Comparison of ENCODE assay signal across 20 cellular contexts in genomic region chr11:70466596-70466995, GRCh38.
DNase-seq lines count a peak whose midpoint lies in the region; ATAC-seq, FAIRE-seq and TF ChIP-seq lines count a peak whose summit lies in the region.
"Had no signal": no experiment of that assay in that cellular context is flagged by ENCODE, and none has a peak within 500 bp of the region (broad histone marks: within the 10 kb centered on the region; RNA-seq: fewer than 3 reads in every experiment).

No MANE protein-coding gene starts in this region.

- TF ChIP-seq EP300 in A549 (IDR thresholded peaks at IDR 0.05) (no peak), HepG2 (IDR thresholded peaks at IDR 0.05; ENCODE audit: low read depth in 2 of 2, low read length in 2 of 2) (no peak), HepG2 (CRISPR knock-in tag; IDR thresholded peaks at IDR 0.05; ENCODE audit: borderline replicate concordance) (no peak), upper lobe of left lung (IDR thresholded peaks at IDR 0.05) (no peak), gastroesophageal sphincter (IDR thresholded peaks at IDR 0.05) (no peak)

- no peak overlapping the region for H3K4me3 ChIP-seq in A549
- H3K4me3 ChIP-seq in WERI-Rb-1 (ENCODE audit: low read depth, low read length) = no peak overlapping the region
- H3K4me3 ChIP-seq in HepG2 (replicated peaks in 1 of 3; ENCODE audit: insufficient read depth in 1 of 3, low read depth in 2 of 3, low read length in 3 of 3) = no peak overlapping the region
- no peak overlapping the region for H3K4me3 ChIP-seq in spleen
- H3K4me3 ChIP-seq in upper lobe of left lung = no peak overlapping the region
- H3K4me3 ChIP-seq in gastroesophageal sphincter = no peak overlapping the region
- H3K4me3 ChIP-seq: GM12878, GM23248 had no signal

- WGBS in A549 (ENCODE audit: missing lambda C conversion rate) = 96% methylated on average over 7 of the region's 8 CpGs
- 72% methylated on average over 5 of the region's 8 CpGs for WGBS in HepG2 (ENCODE audit: low lambda C conversion rate)
- WGBS in spleen, 5 donors = 74 to 94% (median 89%) methylated on average over 2 to 8 of the region's 8 CpGs
- WGBS in upper lobe of left lung, 2 donors = 86 to 100% methylated on average over 3 to 8 of the region's 8 CpGs
- 100% methylated on average over 1 of the region's 8 CpGs; no CpG with 5 or more reads in 1 of the 2 donors for WGBS in gastroesophageal sphincter (ENCODE audit: low coverage in 1 of 2), 2 donors

- TF ChIP-seq POLR2A in A549 (IDR thresholded peaks at IDR 0.05; ENCODE audit: low read length) (no peak), HepG2 (IDR thresholded peaks at IDR 0.05; ENCODE audit: insufficient read depth in 1 of 2, low read depth in 2 of 2, low read length in 2 of 2) (no peak), spleen (IDR thresholded peaks at IDR 0.05) (no peak), upper lobe of left lung (IDR thresholded peaks at IDR 0.05) (no peak), gastroesophageal sphincter (IDR thresholded peaks at IDR 0.05) (no peak)

- H3K4me2 ChIP-seq in A549 (no peak overlapping the region), HepG2 (ENCODE audit: low read depth, low read length) (no peak overlapping the region)
- H3K4me2 ChIP-seq: KMS-11 had no signal

- H3K9me3 ChIP-seq in A549 (no peaks in the 10 kb centered on the region), WERI-Rb-1 (ENCODE audit: severe bottlenecking) (peaks cover 8% of the 10 kb centered on the region), HepG2 (ENCODE audit: low read length) (no peaks in the 10 kb centered on the region), spleen (no peaks in the 10 kb centered on the region), upper lobe of left lung (no peaks in the 10 kb centered on the region), gastroesophageal sphincter (no peaks in the 10 kb centered on the region)

- H3K27ac ChIP-seq in A549 = no peak overlapping the region
- H3K27ac ChIP-seq in WERI-Rb-1 = peak overlapping the region; percentile 46
- H3K27ac ChIP-seq in HepG2 (ENCODE audit: extremely low read length, insufficient read depth, low read length) = no peak overlapping the region
- no peak overlapping the region for H3K27ac ChIP-seq in spleen
- H3K27ac ChIP-seq in upper lobe of left lung = no peak overlapping the region
- no peak overlapping the region for H3K27ac ChIP-seq in gastroesophageal sphincter
- H3K27ac ChIP-seq: GM23248, KMS-11, RWPE1 had no signal

- FAIRE-seq in A549 (lab: Jason Lieb, UNC) (no peak), HepG2 (lab: Jason Lieb, UNC) (no peak)
- FAIRE-seq: GM12878 had no signal

- no TSS peak for BruUV-seq in HepG2 (replicated peaks; lab: Mats Ljungman, UMichigan)

- intact Hi-C loops in HepG2 (cut with micrococcal nuclease; ENCODE audit: unreplicated experiment) = no loop called here
- intact Hi-C loops in spleen (cut with DNase I; ENCODE audit: low total_unique reads) = loop anchor here (2.0 kb wide), 1 partner anchor 288 kb away; no protein-coding TSS in a partner anchor

- ATAC-seq in A549 (peak; percentile 10 to 26; a peak in 4 of 6 replicates), HepG2 (peak; percentile 29), upper lobe of left lung (ENCODE audit: low FRiP score in 2 of 2) (no peak), gastroesophageal sphincter (no peak)

- H3K79me2 ChIP-seq in HepG2 (ENCODE audit: insufficient read depth, low read length) = no peaks in the 10 kb centered on the region

- in situ Hi-C loops in HepG2 (cut with HindIII; ENCODE audit: extremely low pct_ligation_motif_present, low pct_unique_long_range_greater_than_20kb) = loop anchor here (5.0 to 25.0 kb wide), 2 partner anchors 291 to 946 kb away; no protein-coding TSS in a partner anchor

- no peaks in the 10 kb centered on the region for H3K36me3 ChIP-seq in WERI-Rb-1
- peaks cover 0 to 1% of the 10 kb centered on the region in 2 experiments; a peak in 1 of 5 replicates for H3K36me3 ChIP-seq in HepG2 (replicated peaks in 1 of 2; ENCODE audit: control insufficient read depth in 1 of 2, insufficient read depth in 2 of 2, low read length in 2 of 2)
- no peaks in the 10 kb centered on the region for H3K36me3 ChIP-seq in spleen
- no peaks in the 10 kb centered on the region for H3K36me3 ChIP-seq in upper lobe of left lung
- no peaks in the 10 kb centered on the region for H3K36me3 ChIP-seq in gastroesophageal sphincter

- no peak overlapping the region for H2AFZ ChIP-seq in HepG2 (ENCODE audit: low read length)
- H2AFZ ChIP-seq: GM23248 had no signal

- TF ChIP-seq RAD21 in A549 (conservative IDR thresholded peaks at IDR 0.05 in 1 of 2, IDR thresholded peaks at IDR 0.05 in 1 of 2) (no peak), HepG2 (CRISPR knock-in tag; IDR thresholded peaks at IDR 0.05) (no peak)

- CTCF ChIA-PET in A549 (lab: Yijun Ruan, JAX) = interaction anchor here (0.6 to 3.4 kb wide), 14 partner anchors 9 to 610 kb away, joined by 3 to 22 read pairs (median 4); no protein-coding TSS in a partner anchor
- CTCF ChIA-PET in HepG2 (lab: Yijun Ruan, JAX; ENCODE audit: low intra/inter-chr PET ratio, low total read pairs) = interaction anchor here (1.0 kb wide), 1 partner anchor 289 kb away, joined by 5 read pairs; no protein-coding TSS in a partner anchor

- H4K20me1 ChIP-seq in HepG2 (ENCODE audit: insufficient read depth, low read length) = no peaks in the 10 kb centered on the region

- POLR2A ChIA-PET in A549 (lab: Yijun Ruan, JAX) = no interaction called here
- POLR2A ChIA-PET in HepG2 (lab: Yijun Ruan, JAX) = no interaction called here

- DNase-seq in A549 (ENCODE audit: low read depth in 1 of 2, low spot score in 1 of 2) = no peak
- no peak for DNase-seq in WERI-Rb-1
- no peak for DNase-seq in HepG2 (ENCODE audit: low spot score)
- peak; percentile 60 for DNase-seq in spleen
- DNase-seq in upper lobe of left lung = no peak
- DNase-seq in COLO829 (ENCODE audit: low spot score) = no peak
- DNase-seq: 8988T; Caco-2; CD4-positive, alpha-beta memory T cell; GDM1; H7; MM.1S; NCI-H2029; NCI-H446 treated with DMSO at 0.1 percent for 48 hours; SHP77 had no signal

- H3K4me1 ChIP-seq in A549 = no peaks in the 10 kb centered on the region
- no peaks in the 10 kb centered on the region for H3K4me1 ChIP-seq in HepG2 (ENCODE audit: insufficient read depth, low read length)
- H3K4me1 ChIP-seq in spleen = no peaks in the 10 kb centered on the region
- peaks cover 0 to 4% (median 0%) of the 10 kb centered on the region in 4 donors for H3K4me1 ChIP-seq in upper lobe of left lung
- H3K4me1 ChIP-seq in gastroesophageal sphincter = peaks cover 0 to 11% (median 0%) of the 10 kb centered on the region in 3 donors
- H3K4me1 ChIP-seq: Caco-2 had no signal

- no peak overlapping the region for H3K9ac ChIP-seq in HepG2 (ENCODE audit: insufficient read depth, low read depth, low read length)
- H3K9ac ChIP-seq: GM23248, KMS-11 had no signal

- TF ChIP-seq CTCF in A549 (IDR thresholded peaks at IDR 0.05) (no peak), WERI-Rb-1 (IDR thresholded peaks at IDR 0.05; ENCODE audit: low read depth, low read length) (no peak), HepG2 (CRISPR knock-in tag; IDR thresholded peaks at IDR 0.05) (no peak), spleen (IDR thresholded peaks at IDR 0.05 in 8 of 11, conservative IDR thresholded peaks at IDR 0.05 in 3 of 11) (no peak), upper lobe of left lung (IDR thresholded peaks at IDR 0.05) (no peak), gastroesophageal sphincter (IDR thresholded peaks at IDR 0.05) (no peak)

- H3K27me3 ChIP-seq in WERI-Rb-1 (ENCODE audit: insufficient read depth, low read depth, severe bottlenecking) (no peaks in the 10 kb centered on the region), HepG2 (ENCODE audit: control insufficient read depth in 1 of 2, insufficient read depth in 2 of 2, low read length in 2 of 2) (0 out of 5 replicates have a peak, but pooled peaks cover 0 to 10% of the 10 kb centered on the region in 2 experiments), spleen (replicated peaks in 1 of 7) (peaks cover 0 to 59% (median 0%) of the 10 kb centered on the region in 7 donors), upper lobe of left lung (no peaks in the 10 kb centered on the region), gastroesophageal sphincter (peaks cover 26% of the 10 kb centered on the region)

TF ChIP-seq in A549, 52 proteins besides CTCF, POLR2A, EP300 and RAD21 (continues in another document):
- TF ChIP-seq ESRRA (IDR thresholded peaks at IDR 0.05; ENCODE audit: borderline replicate concordance, low read length) = no peak
- TF ChIP-seq RNF2 (IDR thresholded peaks at IDR 0.05; ENCODE audit: borderline replicate concordance, low read depth) = no peak
- TF ChIP-seq JUN (IDR thresholded peaks at IDR 0.05) = 0 out of 5 replicates have a peak, but pooled peaks of 1 of the 2 experiments have one; percentile 10
- no peak for TF ChIP-seq EHF (CRISPR knock-in tag; IDR thresholded peaks at IDR 0.05)
- TF ChIP-seq RCOR1 (IDR thresholded peaks at IDR 0.05; ENCODE audit: low read depth, low read length) = no peak
- no peak for TF ChIP-seq NFE2L2 (conservative IDR thresholded peaks at IDR 0.05; ENCODE audit: low read length)

TF ChIP-seq in HepG2, 621 proteins besides CTCF, POLR2A, EP300 and RAD21:
- TF ChIP-seq ZNF773 (CRISPR knock-in tag; IDR thresholded peaks at IDR 0.05; ENCODE audit: borderline replicate concordance) (no peak), ZNF547 (CRISPR knock-in tag; IDR thresholded peaks at IDR 0.05) (no peak), MNT (IDR thresholded peaks at IDR 0.05) (peak; percentile 76)

Comparison
In these comparisons a context has a peak if more than half of its experiments do, and no peak if none do; other contexts are left out.
1. ATAC-seq: peak in A549 (2 of 2) and HepG2 (single experiment); none in upper lobe of left lung (0 of 2) and gastroesophageal sphincter (single experiment).